In the genomic region with DNA sequence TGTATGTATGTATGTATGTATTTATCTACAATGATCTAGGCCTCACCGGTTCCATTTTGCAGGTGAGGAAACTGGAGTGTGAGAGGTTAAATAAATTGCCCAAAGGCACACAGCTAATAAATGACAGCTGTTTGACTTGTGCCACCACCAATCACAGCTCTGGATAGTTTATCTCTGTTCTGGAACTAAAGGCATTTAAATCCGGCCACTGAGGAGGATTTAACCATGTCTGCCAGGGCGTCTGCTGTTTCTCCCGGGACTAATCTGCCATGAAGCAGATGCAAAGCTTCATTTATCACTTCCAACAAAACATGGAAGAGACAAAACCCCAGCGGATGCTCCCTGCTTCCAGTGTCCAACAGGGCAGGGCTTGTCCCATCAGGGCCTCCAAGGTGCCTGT, we compare ENCODE assay signal across 23 cellular contexts.
"Had no signal": no experiment of that assay in that cellular context is flagged by ENCODE, and none has a peak within 500 bp of the region (broad histone marks: within the 10 kb centered on the region; RNA-seq: fewer than 3 reads in every experiment).

No MANE protein-coding gene starts in this region.

- H3K27ac ChIP-seq: ascending aorta, body of pancreas, VCaP had no signal

- H3K4me3 ChIP-seq: ascending aorta, body of pancreas had no signal

- DNase-seq: activated CD4-positive, alpha-beta T cell treated with anti-CD3 and anti-CD28 coated beads for 48 hours; activated CD4-positive, alpha-beta T cell treated with anti-CD3 and anti-CD28 coated beads, Interleukin-2, amount 50 U/mL, for 48 hours; activated CD8-positive, alpha-beta memory T cell treated with anti-CD3 and anti-CD28 coated beads, Interleukin-2, amount 10 ng/mL, durations not matched to agents 7 days and 5 days; activated effector memory CD4-positive, alpha-beta T cell treated with Interleukin-2 at 50 U/mL for 16 hours; activated naive CD4-positive, alpha-beta T cell; activated naive CD8-positive, alpha-beta T cell treated with anti-CD3 and anti-CD28 coated beads, Interleukin-2, amount 50 U/mL, for 24 hours; activated T-cell treated with anti-CD3 and anti-CD28 coated beads, Interleukin-2, amount 50 U/mL, for 24 hours; amniotic stem cell; body of pancreas; central memory CD4-positive, alpha-beta T cell; NCI-H1105 treated with DMSO at 0.1 percent for 48 hours; NCI-H1436 treated with DMSO at 0.1 percent for 48 hours; NCI-H187; NCI-H2081 treated with DMSO at 0.1 percent for 48 hours; NCI-H446 treated with DMSO at 0.1 percent for 48 hours; NCI-H526 treated with DMSO at 0.1 percent for 48 hours; PC-3; SHP77 treated with DMSO at 0.1 percent for 48 hours; T-helper 1 cell had no signal

- H3K36me3 ChIP-seq: ascending aorta had no signal

- H3K27me3 ChIP-seq: ascending aorta, body of pancreas had no signal

- H3K4me1 ChIP-seq: ascending aorta had no signal

- ATAC-seq: activated CD4-positive, CD25-positive, alpha-beta regulatory T cell treated with anti-CD3 and anti-CD28 coated beads, Interleukin-2, amount 50 U/mL, for 24 hours; activated CD8-positive, alpha-beta memory T cell treated with anti-CD3 and anti-CD28 coated beads, Interleukin-2, amount 10 ng/mL, durations not matched to agents 7 days and 5 days; activated naive CD4-positive, alpha-beta T cell treated with anti-CD3 and anti-CD28 coated beads, Interleukin-2, amount 50 U/mL, for 72 hours; activated naive CD8-positive, alpha-beta T cell treated with anti-CD3 and anti-CD28 coated beads, Interleukin-2, amount 50 U/mL, for 24 hours; body of pancreas; PC-3 had no signal
